Comparison of ENCODE assay signal across 8 cellular contexts in genomic region chr7:76282344-76283253, GRCh38. TPM values are rescaled to one million over a fixed set of nuclear protein-coding genes. Genes with fewer than 3 reads are reported as not detected.
DNase-seq lines count a peak whose midpoint lies in the region; ATAC-seq, FAIRE-seq and TF ChIP-seq lines count a peak whose summit lies in the region.

No MANE protein-coding gene starts in this region.

- DNase-seq in ACHN (peak; percentile 33), ecto neural progenitor cell (ENCODE audit: low spot score) (peak; percentile 82), MG63 (no peak), frontal cortex (ENCODE audit: low spot score in 2 of 2) (no peak), NCI-H774 (lab: John Stamatoyannopoulos, UW) (no peak)

- H3K4me3 ChIP-seq in muscle layer of duodenum (ENCODE audit: low read depth in 1 of 2, low read length in 2 of 2), result peak overlapping the region; percentile 30 to 55
- H3K4me3 ChIP-seq in MG63, result no peak overlapping the region

- no peak overlapping the region for H3K27ac ChIP-seq in muscle layer of duodenum (ENCODE audit: low read length)

- TF ChIP-seq RAD21 in Ishikawa (IDR thresholded peaks at IDR 0.05; ENCODE audit: low read depth), result no peak

- peaks cover 10% of the 10 kb centered on the region for H3K27me3 ChIP-seq in muscle layer of duodenum (ENCODE audit: low read depth, low read length)
- no peaks in the 10 kb centered on the region for H3K27me3 ChIP-seq in MG63

- H3K9me3 ChIP-seq in muscle layer of duodenum (ENCODE audit: control insufficient read depth in 1 of 2, low read length in 2 of 2) (no peaks in the 10 kb centered on the region), MG63 (no peaks in the 10 kb centered on the region)

- in situ Hi-C loops in ACHN (cut with HindIII; ENCODE audit: low pct_ligation_motif_present, low pct_unique_long_range_greater_than_20kb, low sequenced_read_pairs), result no loop called here

- no peak for FAIRE-seq in frontal cortex (lab: Jason Lieb, UNC)

- no peak for TF ChIP-seq EP300 in Ishikawa (IDR thresholded peaks at IDR 0.05; ENCODE audit: borderline replicate concordance)

- no peak for ATAC-seq in HG03095 (IDR thresholded peaks at IDR 0.05; ENCODE audit: unreplicated experiment)

- H3K36me3 ChIP-seq in muscle layer of duodenum (ENCODE audit: control insufficient read depth in 1 of 2, insufficient read depth in 2 of 2, low read length in 2 of 2), result no peaks in the 10 kb centered on the region
- no peaks in the 10 kb centered on the region for H3K36me3 ChIP-seq in MG63

- peaks cover 0 to 6% of the 10 kb centered on the region in 2 donors for H3K4me1 ChIP-seq in muscle layer of duodenum (ENCODE audit: control insufficient read depth in 1 of 2, insufficient read depth in 2 of 2, low read length in 2 of 2)

TF ChIP-seq in Ishikawa, 13 proteins besides CTCF, POLR2A, EP300 and RAD21:
- TF ChIP-seq ZBTB7A (IDR thresholded peaks at IDR 0.05; ENCODE audit: low read depth) (peak; percentile 78), FOXM1 (IDR thresholded peaks at IDR 0.05; ENCODE audit: borderline replicate concordance, low read depth) (no peak), TAF1 (IDR thresholded peaks at IDR 0.05; ENCODE audit: low read depth) (no peak), USF1 (IDR thresholded peaks at IDR 0.05) (no peak)

RNA-seq across cellular contexts. Expression of gene HSPB1, which starts 19.9 kb away (rescaled TPM):
- total RNA-seq in MG63 (2014; rRNA removed; shearing (Covaris generic); ENCODE audit: low replicate concordance), result 68.7 and 72.8 TPM in 2 replicates
- total RNA-seq in frontal cortex, result 2.4 TPM

Comparison
In these comparisons a context has a peak if more than half of its experiments do, and no peak if none do; other contexts are left out.
1. DNase-seq: peak in ACHN (single experiment) and ecto neural progenitor cell (single experiment); none in MG63 (single experiment), frontal cortex (0 of 2) and NCI-H774 (single experiment).
2. RNA of gene HSPB1, which starts 19.9 kb away (total RNA-seq): 68.7 to 72.8 TPM in MG63; 2.4 TPM in frontal cortex (single experiment); every median in the first group is over 10 times any median in the second.